In the genomic region with DNA sequence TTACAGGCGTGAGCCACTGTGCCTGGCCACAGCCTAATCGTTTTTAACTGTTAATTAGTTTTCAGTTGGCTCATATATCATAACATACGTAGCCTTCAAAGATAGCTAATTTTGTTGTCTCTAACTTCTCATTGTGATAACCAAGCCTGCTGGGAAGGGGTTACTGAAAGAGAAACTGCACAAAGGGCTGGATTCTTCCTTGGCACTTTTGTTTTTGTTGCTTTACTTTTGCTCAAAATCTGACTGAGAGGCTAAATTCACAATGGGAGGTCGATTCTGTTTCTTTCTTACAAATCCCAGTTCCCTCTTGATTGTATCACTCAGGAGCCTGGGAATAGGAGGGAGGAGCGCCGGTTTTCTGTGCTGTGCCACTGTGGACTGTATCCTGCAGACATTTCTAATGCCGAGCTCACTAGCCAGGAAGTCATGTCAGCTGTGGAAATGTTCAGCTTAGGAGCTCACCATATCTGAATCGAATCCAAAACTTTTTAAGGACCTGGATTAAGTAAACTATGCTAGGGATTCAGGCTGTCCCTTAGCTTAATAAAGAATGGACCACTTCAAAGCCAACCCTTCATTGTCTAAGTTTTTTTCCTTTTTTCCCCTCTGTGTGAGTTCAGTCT, we compare ENCODE assay signal across 9 cellular contexts.
DNase-seq lines count a peak whose midpoint lies in the region; ATAC-seq and TF ChIP-seq lines count a peak whose summit lies in the region.
"Had no signal": no experiment of that assay in that cellular context is flagged by ENCODE, and none has a peak within 500 bp of the region (broad histone marks: within the 10 kb centered on the region; RNA-seq: fewer than 3 reads in every experiment).

No MANE protein-coding gene starts in this region.

- in situ Hi-C loops in GM23248 (cut with MboI) = no loop called here

- H3K36me3 ChIP-seq in GM23248 (ENCODE audit: low read depth) (no peaks in the 10 kb centered on the region), heart right ventricle (no peaks in the 10 kb centered on the region)

- H3K27ac ChIP-seq in GM23248 = peak overlapping the region; percentile 86
- peak overlapping the region in 9 of 10 donors; percentile 19 to 76 (median 68) for H3K27ac ChIP-seq in heart right ventricle

- 10 to 13% methylated on average over 8 of the region's 8 CpGs for WGBS in GM23248 (ENCODE audit: low coverage in 1 of 2, low lambda C conversion rate in 2 of 2, missing lambda C conversion rate in 2 of 2), 2 experiments
- WGBS in heart right ventricle, 2 donors = 24 to 29% methylated on average over 8 of the region's 8 CpGs

- peak; percentile 71 for DNase-seq in GM23248
- DNase-seq in heart right ventricle = peak in 1 of 2 donors; percentile 14
- DNase-seq in skeletal muscle cell (ENCODE audit: low read depth) = peak; percentile 22
- DNase-seq in AML-193 (lab: John Stamatoyannopoulos, UW) = no peak
- no peak for DNase-seq in central memory CD4-positive, alpha-beta T cell
- DNase-seq in NCI-H1105 treated with DMSO at 0.1 percent for 48 hours (lab: John Stamatoyannopoulos, UW) = no peak
- DNase-seq: stimulated activated CD4-positive, alpha-beta T cell treated with anti-CD3 and anti-CD28 coated beads, Interleukin-2, amount 100 ng/mL, for 48 hours had no signal

- H3K27me3 ChIP-seq in GM23248 (replicated peaks; ENCODE audit: insufficient read depth) = no peaks in the 10 kb centered on the region
- H3K27me3 ChIP-seq in heart right ventricle = no peaks in the 10 kb centered on the region

- peak overlapping the region; percentile 89 for H2AFZ ChIP-seq in GM23248

- H3K9me2 ChIP-seq in GM23248 (ENCODE audit: insufficient read depth) = no peaks in the 10 kb centered on the region

- H3K4me3 ChIP-seq in GM23248 (peak overlapping the region; percentile 61), WI38 (ENCODE audit: low read depth, low read length) (peak overlapping the region; percentile 57), heart right ventricle (peak overlapping the region in 6 of 10 donors; percentile 13 to 32 (median 21)), skeletal muscle cell (ENCODE audit: low read depth, low read length) (peak overlapping the region; percentile 5)

- ATAC-seq in heart right ventricle = peak in 7 of 8 donors; percentile 50 to 82 (median 70)
- no peak for ATAC-seq in HG02588 (IDR thresholded peaks at IDR 0.05; ENCODE audit: unreplicated experiment)

- intact Hi-C loops in heart right ventricle (cut with DNase I) = no loop called here

- TF ChIP-seq CTCF in WI38 (IDR thresholded peaks at IDR 0.05; ENCODE audit: low read depth, low read length) = no peak
- no peak for TF ChIP-seq CTCF in heart right ventricle (IDR thresholded peaks at IDR 0.05)

- peak overlapping the region; percentile 96 for H3K4me2 ChIP-seq in GM23248 (ENCODE audit: unreplicated experiment)

- H3K4me1 ChIP-seq in GM23248 (ENCODE audit: insufficient read depth) = peaks cover 39% of the 10 kb centered on the region
- H3K4me1 ChIP-seq in heart right ventricle = peaks cover 0 to 29% (median 10%) of the 10 kb centered on the region in 9 donors

- peak overlapping the region; percentile 76 for H3K9ac ChIP-seq in GM23248

- no peaks in the 10 kb centered on the region for H3K9me3 ChIP-seq in GM23248 (ENCODE audit: low read depth)
- peaks cover 0 to 4% (median 0%) of the 10 kb centered on the region in 11 donors for H3K9me3 ChIP-seq in heart right ventricle

- H3F3A ChIP-seq in GM23248 (ENCODE audit: insufficient read depth) = peaks cover 35% of the 10 kb centered on the region

- no peaks in the 10 kb centered on the region for H4K20me1 ChIP-seq in GM23248 (ENCODE audit: insufficient read depth)

- no peaks in the 10 kb centered on the region for H3K79me2 ChIP-seq in GM23248 (ENCODE audit: insufficient read depth)

Comparison
In these comparisons a context has a peak if more than half of its experiments do, and no peak if none do; other contexts are left out.
1. DNase-seq: peak in GM23248 (single experiment) and skeletal muscle cell (single experiment); none in AML-193 (0 of 2), central memory CD4-positive, alpha-beta T cell (single experiment) and NCI-H1105 treated with DMSO at 0.1 percent for 48 hours (single experiment).
2. H3K4me3 ChIP-seq: peak in every context shown above with its lines; median percentile 61 in GM23248; 57 in WI38; 21 in heart right ventricle; 5 in skeletal muscle cell.